ENCODE assay signal across 19 cellular contexts in genomic region chr9:120306088-120306487, GRCh38.
A peak's percentile ranks its signal among the peaks of the same experiment; 100 is the strongest.
DNase-seq lines count a peak whose midpoint lies in the region; ATAC-seq and TF ChIP-seq lines count a peak whose summit lies in the region.
"Had no signal": no experiment of that assay in that cellular context is flagged by ENCODE, and none has a peak within 500 bp of the region (broad histone marks: within the 10 kb centered on the region; RNA-seq: fewer than 3 reads in every experiment).

No MANE protein-coding gene starts in this region.

- no peak overlapping the region for H3K4me3 ChIP-seq in right atrium auricular region
- no peak overlapping the region for H3K4me3 ChIP-seq in lung
- H3K4me3 ChIP-seq: BLaER1, GM23338 had no signal

- H3K9me3 Mint-ChIP-seq in osteocyte (ENCODE audit: unreplicated experiment): no peaks in the 10 kb centered on the region
- H3K9me3 Mint-ChIP-seq: CD8-positive, alpha-beta T cell had no signal

- H3K4me1 Mint-ChIP-seq in osteocyte (ENCODE audit: unreplicated experiment): peaks cover 2% of the 10 kb centered on the region
- H3K4me1 Mint-ChIP-seq: B cell; CD4-positive, CD25-positive, alpha-beta regulatory T cell had no signal

- no peaks in the 10 kb centered on the region for H3K9me3 ChIP-seq in right atrium auricular region
- no peaks in the 10 kb centered on the region for H3K9me3 ChIP-seq in lung (ENCODE audit: control insufficient read depth in 2 of 2, insufficient read depth in 1 of 2, low read length in 1 of 2)
- H3K9me3 ChIP-seq: BLaER1, Caco-2 had no signal

- ATAC-seq in left cardiac atrium (no peak), lung (ENCODE audit: insufficient read depth, low FRiP score) (no peak), HG03025 (IDR thresholded peaks at IDR 0.05; ENCODE audit: low FRiP score, unreplicated experiment) (no peak), GM18873 (IDR thresholded peaks at IDR 0.05; ENCODE audit: low FRiP score, unreplicated experiment) (no peak)
- ATAC-seq: CD8-positive, alpha-beta T cell; GM23338; HCT116 had no signal

- 53 to 69% methylated on average over 3 of the region's 3 CpGs for WGBS in lung, 2 donors

- intact Hi-C loops in left cardiac atrium (cut with DNase I): no loop called here

- no peak overlapping the region for H3K27ac Mint-ChIP-seq in osteocyte (ENCODE audit: unreplicated experiment)
- H3K27ac Mint-ChIP-seq: B cell; CD4-positive, CD25-positive, alpha-beta regulatory T cell; CD8-positive, alpha-beta T cell; GM23338; H9 had no signal

- no peaks in the 10 kb centered on the region for H3K27me3 ChIP-seq in right atrium auricular region
- no peaks in the 10 kb centered on the region for H3K27me3 ChIP-seq in lung (ENCODE audit: control insufficient read depth, insufficient read depth)
- H3K27me3 ChIP-seq: BLaER1 had no signal

- H3K36me3 Mint-ChIP-seq in osteocyte (ENCODE audit: unreplicated experiment): no peaks in the 10 kb centered on the region
- H3K36me3 Mint-ChIP-seq: CD4-positive, CD25-positive, alpha-beta regulatory T cell; CD8-positive, alpha-beta T cell had no signal

- DNase-seq in right atrium auricular region (ENCODE audit: low spot score): peak; percentile 9
- DNase-seq in left cardiac atrium: no peak
- DNase-seq in lung (ENCODE audit: low spot score): peak; percentile 10
- DNase-seq in osteocyte (ENCODE audit: extremely low spot score, unreplicated experiment): peak; percentile 65
- no peak for DNase-seq in anterior cingulate cortex (lab: John Stamatoyannopoulos, UW)
- DNase-seq: Caco-2; CD4-positive, CD25-positive, alpha-beta regulatory T cell; CD8-positive, alpha-beta T cell; DMS153; DND-41; H9 had no signal

- peaks cover 23% of the 10 kb centered on the region for H3K27me3 Mint-ChIP-seq in osteocyte (ENCODE audit: unreplicated experiment)

- no peak overlapping the region for H3K4me3 Mint-ChIP-seq in osteocyte (ENCODE audit: unreplicated experiment)
- H3K4me3 Mint-ChIP-seq: B cell; CD4-positive, CD25-positive, alpha-beta regulatory T cell; CD8-positive, alpha-beta T cell; GM23338; H9 had no signal

- H3K36me3 ChIP-seq in right atrium auricular region (no peaks in the 10 kb centered on the region), lung (ENCODE audit: control insufficient read depth in 2 of 2, insufficient read depth in 2 of 2, low read length in 2 of 2) (no peaks in the 10 kb centered on the region)
- H3K36me3 ChIP-seq: BLaER1 had no signal

- TF ChIP-seq CTCF in right atrium auricular region (IDR thresholded peaks at IDR 0.05) (no peak), lung (IDR thresholded peaks at IDR 0.05; ENCODE audit: control extremely low read depth, extremely low read depth) (no peak), osteocyte (IDR thresholded peaks at IDR 0.05) (no peak)

- H3K4me1 ChIP-seq in right atrium auricular region (no peaks in the 10 kb centered on the region), lung (ENCODE audit: control insufficient read depth in 2 of 2, insufficient read depth in 2 of 2, low read length in 2 of 2) (no peaks in the 10 kb centered on the region)
- H3K4me1 ChIP-seq: Caco-2 had no signal

- H3K27ac ChIP-seq in right atrium auricular region: no peak overlapping the region
- no peak overlapping the region for H3K27ac ChIP-seq in lung (ENCODE audit: low read depth in 1 of 2, low read length in 1 of 2)
- H3K27ac ChIP-seq: 22Rv1, BLaER1, C4-2B had no signal

Comparison
In these comparisons a context has a peak if more than half of its experiments do, and no peak if none do; other contexts are left out.
1. DNase-seq: peak in right atrium auricular region (single experiment), lung (single experiment) and osteocyte (single experiment); none in left cardiac atrium (single experiment) and anterior cingulate cortex (0 of 58).